In genomic region chr2:150612957-150613710, GRCh38 we compare ENCODE assay signal across 27 cellular contexts.
DNase-seq lines count a peak whose midpoint lies in the region; ATAC-seq and TF ChIP-seq lines count a peak whose summit lies in the region.
"Had no signal": no experiment of that assay in that cellular context is flagged by ENCODE, and none has a peak within 500 bp of the region (broad histone marks: within the 10 kb centered on the region; RNA-seq: fewer than 3 reads in every experiment).

No MANE protein-coding gene starts in this region.

- H3K4me3 Mint-ChIP-seq in activated CD8-positive, alpha-beta T cell treated with anti-CD3 and anti-CD28 coated beads, Interleukin-2, amount 10 ng/mL, durations not matched to agents 7 days and 5 days = no peak overlapping the region
- H3K4me3 Mint-ChIP-seq: activated CD4-positive, alpha-beta T cell treated with anti-CD3 and anti-CD28 coated beads, Interleukin-2, amount 10 ng/mL, durations not matched to agents 7 days and 5 days; CD8-positive, alpha-beta memory T cell; naive thymus-derived CD4-positive, alpha-beta T cell; WTC11 had no signal

- H3K27ac ChIP-seq in left ventricle myocardium inferior (replicated peaks) = peak overlapping the region; percentile 3
- H3K27ac ChIP-seq in right cardiac atrium (ENCODE audit: low read length) = no peak overlapping the region
- H3K27ac ChIP-seq in hepatocyte = peak overlapping the region; percentile 1
- no peak overlapping the region for H3K27ac ChIP-seq in upper lobe of right lung
- H3K27ac ChIP-seq: brain microvascular endothelial cell, stomach, thyroid gland had no signal

- H3K4me3 ChIP-seq in left ventricle myocardium inferior (no peak overlapping the region), right cardiac atrium (ENCODE audit: low read length) (no peak overlapping the region), hepatocyte (no peak overlapping the region), upper lobe of right lung (no peak overlapping the region)
- H3K4me3 ChIP-seq: adrenal gland, K562, smooth muscle cell, stomach, thyroid gland had no signal

- no peak for DNase-seq in left ventricle myocardium inferior
- DNase-seq in right cardiac atrium = no peak
- peak; percentile 20 for DNase-seq in astrocyte of the hippocampus (ENCODE audit: low read depth, low spot score)
- no peak for DNase-seq in hepatocyte (ENCODE audit: low spot score)
- no peak for DNase-seq in upper lobe of right lung
- no peak for DNase-seq in activated CD4-positive, alpha-beta T cell treated with anti-CD3 and anti-CD28 coated beads, Interleukin-2, amount 50 U/mL, for 4 hours
- DNase-seq in activated CD8-positive, alpha-beta T cell treated with anti-CD3 and anti-CD28 coated beads, Interleukin-2, amount 10 ng/mL, durations not matched to agents 7 days and 5 days = no peak
- no peak for DNase-seq in KG1 (lab: John Stamatoyannopoulos, UW)
- DNase-seq: activated CD4-positive, alpha-beta T cell treated with anti-CD3 and anti-CD28 coated beads, Interleukin-2, amount 10 ng/mL, durations not matched to agents 7 days and 5 days; activated naive CD4-positive, alpha-beta T cell treated with Interleukin-2 at 50 U/mL for 16 hours; adrenal gland; brain microvascular endothelial cell; CD8-positive, alpha-beta memory T cell; DMS 273 treated with DMSO at 0.1 percent for 48 hours; hippocampal formation; MM.1S; naive thymus-derived CD4-positive, alpha-beta T cell; NCI-H2081; NCI-H774; occipital lobe; stimulated activated CD4-positive, alpha-beta T cell treated with anti-CD3 and anti-CD28 coated beads, Interleukin-1b, Interleukin-23, amount 100 ng/mL, for 48 hours; stomach; thyroid gland had no signal

- H3K4me1 ChIP-seq in left ventricle myocardium inferior = peaks cover 15% of the 10 kb centered on the region
- H3K4me1 ChIP-seq in right cardiac atrium (ENCODE audit: control insufficient read depth, insufficient read depth, low read length) = peaks cover 2% of the 10 kb centered on the region
- peaks cover 20% of the 10 kb centered on the region for H3K4me1 ChIP-seq in hepatocyte (ENCODE audit: insufficient read depth)
- peaks cover 5% of the 10 kb centered on the region for H3K4me1 ChIP-seq in upper lobe of right lung
- H3K4me1 ChIP-seq: thyroid gland had no signal

- H3K36me3 ChIP-seq in left ventricle myocardium inferior (no peaks in the 10 kb centered on the region), hepatocyte (replicated peaks; ENCODE audit: insufficient read depth, low read depth) (no peaks in the 10 kb centered on the region), upper lobe of right lung (no peaks in the 10 kb centered on the region)
- H3K36me3 ChIP-seq: adrenal gland, brain microvascular endothelial cell, stomach, thyroid gland had no signal

- H3K36me3 Mint-ChIP-seq in activated CD8-positive, alpha-beta T cell treated with anti-CD3 and anti-CD28 coated beads, Interleukin-2, amount 10 ng/mL, durations not matched to agents 7 days and 5 days (ENCODE audit: low read depth) = no peaks in the 10 kb centered on the region
- H3K36me3 Mint-ChIP-seq: CD8-positive, alpha-beta memory T cell; naive thymus-derived CD4-positive, alpha-beta T cell had no signal

- no peaks in the 10 kb centered on the region for H3K27me3 Mint-ChIP-seq in activated CD8-positive, alpha-beta T cell treated with anti-CD3 and anti-CD28 coated beads, Interleukin-2, amount 10 ng/mL, durations not matched to agents 7 days and 5 days (ENCODE audit: low read depth)
- H3K27me3 Mint-ChIP-seq: activated CD4-positive, alpha-beta T cell treated with anti-CD3 and anti-CD28 coated beads, Interleukin-2, amount 10 ng/mL, durations not matched to agents 7 days and 5 days; CD8-positive, alpha-beta memory T cell had no signal

- intact Hi-C loops in left ventricle myocardium inferior (cut with micrococcal nuclease) = no loop called here
- intact Hi-C loops in right cardiac atrium (cut with DNase I) = loop anchor here in 1 of 4 donors (10.0 kb wide), 1 partner anchor 188 kb away; no protein-coding TSS in a partner anchor
- intact Hi-C loops in upper lobe of right lung (cut with DNase I) = no loop called here

- H3K9me3 ChIP-seq in left ventricle myocardium inferior (replicated peaks) (no peaks in the 10 kb centered on the region), right cardiac atrium (ENCODE audit: control insufficient read depth, low read length) (no peaks in the 10 kb centered on the region), hepatocyte (ENCODE audit: low read depth) (no peaks in the 10 kb centered on the region), upper lobe of right lung (no peaks in the 10 kb centered on the region)
- H3K9me3 ChIP-seq: adrenal gland, stomach, thyroid gland had no signal

- TF ChIP-seq CTCF in left ventricle myocardium inferior (IDR thresholded peaks at IDR 0.05; ENCODE audit: borderline replicate concordance) (no peak), hepatocyte (IDR thresholded peaks at IDR 0.05; ENCODE audit: poor library complexity) (no peak), upper lobe of right lung (IDR thresholded peaks at IDR 0.05) (no peak)

- H3K27ac Mint-ChIP-seq in activated CD8-positive, alpha-beta T cell treated with anti-CD3 and anti-CD28 coated beads, Interleukin-2, amount 10 ng/mL, durations not matched to agents 7 days and 5 days = no peak overlapping the region
- H3K27ac Mint-ChIP-seq: activated CD4-positive, alpha-beta T cell treated with anti-CD3 and anti-CD28 coated beads, Interleukin-2, amount 10 ng/mL, durations not matched to agents 7 days and 5 days; CD8-positive, alpha-beta memory T cell; naive thymus-derived CD4-positive, alpha-beta T cell; WTC11 had no signal

- H3K4me1 Mint-ChIP-seq in activated CD8-positive, alpha-beta T cell treated with anti-CD3 and anti-CD28 coated beads, Interleukin-2, amount 10 ng/mL, durations not matched to agents 7 days and 5 days (ENCODE audit: low read depth) = no peaks in the 10 kb centered on the region
- H3K4me1 Mint-ChIP-seq: activated CD4-positive, alpha-beta T cell treated with anti-CD3 and anti-CD28 coated beads, Interleukin-2, amount 10 ng/mL, durations not matched to agents 7 days and 5 days; CD8-positive, alpha-beta memory T cell; naive thymus-derived CD4-positive, alpha-beta T cell had no signal

- CTCF ChIA-PET in activated CD8-positive, alpha-beta T cell treated with anti-CD3 and anti-CD28 coated beads, Interleukin-2, amount 10 ng/mL, durations not matched to agents 7 days and 5 days (lab: Charles Lee) = interaction anchor here (1.3 kb wide), 1 partner anchor 13 kb away, joined by 3 read pairs; no protein-coding TSS in a partner anchor

- POLR2A ChIA-PET in activated CD8-positive, alpha-beta T cell treated with anti-CD3 and anti-CD28 coated beads, Interleukin-2, amount 10 ng/mL, durations not matched to agents 7 days and 5 days (lab: Charles Lee) = no interaction called here

- ATAC-seq in right cardiac atrium (no peak), upper lobe of right lung (peak; percentile 33)
- no peak for ATAC-seq in activated CD8-positive, alpha-beta T cell treated with anti-CD3 and anti-CD28 coated beads, Interleukin-2, amount 10 ng/mL, durations not matched to agents 7 days and 5 days
- ATAC-seq: HCT116; K562; naive thymus-derived CD4-positive, alpha-beta T cell; WTC11 had no signal

- no peak overlapping the region for H3K4me2 ChIP-seq in hepatocyte
- H3K4me2 ChIP-seq: smooth muscle cell had no signal

- 57% methylated on average over 7 of the region's 7 CpGs for WGBS in right cardiac atrium
- WGBS in hepatocyte (ENCODE audit: low lambda C conversion rate, missing lambda C conversion rate) = 62% methylated on average over 7 of the region's 7 CpGs

- no peaks in the 10 kb centered on the region for H4K20me1 ChIP-seq in hepatocyte (ENCODE audit: insufficient read depth, poor library complexity, severe bottlenecking)

- no peaks in the 10 kb centered on the region for H3K9me3 Mint-ChIP-seq in activated CD8-positive, alpha-beta T cell treated with anti-CD3 and anti-CD28 coated beads, Interleukin-2, amount 10 ng/mL, durations not matched to agents 7 days and 5 days (ENCODE audit: insufficient read depth)
- H3K9me3 Mint-ChIP-seq: activated CD4-positive, alpha-beta T cell treated with anti-CD3 and anti-CD28 coated beads, Interleukin-2, amount 10 ng/mL, durations not matched to agents 7 days and 5 days; CD8-positive, alpha-beta memory T cell had no signal

- no peak overlapping the region for H2AFZ ChIP-seq in hepatocyte

- no peaks in the 10 kb centered on the region for H3K9me2 ChIP-seq in hepatocyte (replicated peaks; ENCODE audit: insufficient read depth)

- H3K79me2 ChIP-seq in hepatocyte = no peaks in the 10 kb centered on the region

- H3K27me3 ChIP-seq in left ventricle myocardium inferior (ENCODE audit: low read depth) = no peaks in the 10 kb centered on the region
- H3K27me3 ChIP-seq in right cardiac atrium (ENCODE audit: control insufficient read depth, insufficient read depth) = no peaks in the 10 kb centered on the region
- H3K27me3 ChIP-seq in hepatocyte = no peaks in the 10 kb centered on the region
- no peaks in the 10 kb centered on the region for H3K27me3 ChIP-seq in upper lobe of right lung
- H3K27me3 ChIP-seq: adrenal gland, brain microvascular endothelial cell, stomach, thyroid gland had no signal

Comparison
In these comparisons a context has a peak if more than half of its experiments do, and no peak if none do; other contexts are left out.
1. H3K27ac ChIP-seq: peak in left ventricle myocardium inferior (single experiment) and hepatocyte (single experiment); none in right cardiac atrium (single experiment) and upper lobe of right lung (single experiment).